Comparison of ENCODE assay signal across 8 cellular contexts in the genomic region with DNA sequence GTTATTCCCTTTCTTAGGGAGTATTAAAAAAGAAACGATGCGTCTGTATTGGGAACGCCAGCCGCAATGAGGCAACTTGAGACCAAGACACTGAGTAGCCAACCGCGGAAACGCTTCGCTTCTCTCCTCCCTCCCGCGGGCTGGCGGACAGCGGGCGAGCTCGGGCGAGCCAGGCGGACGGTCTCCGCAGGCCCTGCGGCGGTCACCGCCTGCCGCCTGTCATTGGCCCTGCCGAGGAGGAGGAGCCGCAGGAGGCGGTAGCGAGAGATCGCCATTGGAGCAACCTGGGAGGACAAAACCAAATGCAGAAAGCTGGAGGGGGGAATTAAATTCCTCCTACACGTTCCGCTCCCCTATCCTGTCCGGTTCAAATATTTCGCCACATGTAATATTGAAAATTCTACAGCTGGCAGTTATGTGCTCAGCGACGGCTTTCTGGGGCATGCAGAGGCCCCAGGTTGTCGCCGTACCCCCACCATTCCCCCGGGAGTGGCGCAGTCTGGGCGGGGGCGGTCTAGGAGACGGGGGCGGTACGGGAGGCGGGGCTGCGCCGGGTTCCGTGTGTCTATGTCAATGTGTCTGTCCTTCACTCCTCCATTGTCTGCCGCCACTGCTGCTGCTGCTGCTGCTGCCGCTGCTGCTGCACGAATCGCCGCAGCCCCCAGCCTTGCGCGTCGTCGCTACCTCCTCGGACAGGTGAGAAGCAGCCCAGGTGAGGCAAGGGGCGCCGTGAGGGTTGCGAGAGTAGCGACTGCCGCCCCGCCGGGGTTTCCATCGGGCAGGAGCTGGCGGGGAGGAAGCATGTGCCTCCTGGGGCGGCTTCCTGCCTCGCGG. TPM values are rescaled to one million over a fixed set of nuclear protein-coding genes. Genes with fewer than 3 reads are reported as not detected.
DNase-seq lines count a peak whose midpoint lies in the region; ATAC-seq, FAIRE-seq and TF ChIP-seq lines count a peak whose summit lies in the region.

Gene ANKMY2 (minus strand): TSS at position 162 of the 834 bp plus-strand sequence. CDS start 181 bp downstream, outside the sequence.
Gene BZW2 (plus strand): TSS at position 589 of the 834 bp plus-strand sequence. CDS start 19,263 bp downstream, outside the sequence.

- H3K4me2 ChIP-seq in HepG2 (ENCODE audit: low read depth, low read length), result peak within 1 kb of the TSS; percentile 79

- peak within 1 kb of the TSS; percentile 92 to 97 (median 94) for H3K4me3 ChIP-seq in HepG2 (replicated peaks in 1 of 3; ENCODE audit: insufficient read depth in 1 of 3, low read depth in 2 of 3, low read length in 3 of 3)

- H3K9ac ChIP-seq in HepG2 (ENCODE audit: insufficient read depth, low read depth, low read length), result peak within 1 kb of the TSS; percentile 82

- H2AFZ ChIP-seq in HepG2 (ENCODE audit: low read length), result peak within 1 kb of the TSS; percentile 89

- WGBS in HepG2 (ENCODE audit: low lambda C conversion rate), result 1% methylated on average over 16 of the region's 68 CpGs

- peaks cover 59% of the 10 kb centered on the region for H3K4me1 ChIP-seq in HepG2 (ENCODE audit: insufficient read depth, low read length)

- intact Hi-C loops in HepG2 (cut with micrococcal nuclease; ENCODE audit: unreplicated experiment), result loop anchor here (2.0 kb wide), 1 partner anchor 15 kb away; no protein-coding TSS in a partner anchor

- TF ChIP-seq RAD21 in HepG2 (CRISPR knock-in tag; IDR thresholded peaks at IDR 0.05), result no peak

- CTCF ChIA-PET in HepG2 (lab: Yijun Ruan, JAX; ENCODE audit: low intra/inter-chr PET ratio, low total read pairs), result no interaction called here

- POLR2A ChIA-PET in HepG2 (lab: Yijun Ruan, JAX), result interaction anchor here (0.7 to 1.8 kb wide), 9 partner anchors 9 to 225 kb away, joined by 3 to 8 read pairs (median 4); no protein-coding TSS in a partner anchor

- DNase-seq in NCI-H748 treated with DMSO at 0.1 percent for 48 hours (lab: John Stamatoyannopoulos, UW) (peak; percentile 84), dermis blood vessel endothelial cell (peak; percentile 97), HepG2 (ENCODE audit: low spot score) (peak; percentile 91)
- peak; percentile 89 to 91 for DNase-seq in activated CD4-positive, alpha-beta T cell treated with anti-CD3 and anti-CD28 coated beads, Interleukin-2, amount 50 U/mL, for 48 hours
- DNase-seq in stimulated activated CD4-positive, alpha-beta T cell treated with anti-CD3 and anti-CD28 coated beads, Interleukin-2, amount 100 ng/mL, for 48 hours, result peak; percentile 78 to 86

- no peaks in the 10 kb centered on the region; a peak in 2 of 5 replicates for H3K36me3 ChIP-seq in HepG2 (replicated peaks in 1 of 2; ENCODE audit: control insufficient read depth in 1 of 2, insufficient read depth in 2 of 2, low read length in 2 of 2)

- TF ChIP-seq EP300 in HepG2 (IDR thresholded peaks at IDR 0.05; ENCODE audit: low read depth in 2 of 2, low read length in 2 of 2) (no peak), HepG2 (CRISPR knock-in tag; IDR thresholded peaks at IDR 0.05; ENCODE audit: borderline replicate concordance) (no peak)

- no TSS peak for BruUV-seq in HepG2 (replicated peaks; lab: Mats Ljungman, UMichigan)

- peak; percentile 97 for ATAC-seq in GM19397 (IDR thresholded peaks at IDR 0.05; ENCODE audit: unreplicated experiment)
- peak; percentile 96 for ATAC-seq in HG03565 (IDR thresholded peaks at IDR 0.05; ENCODE audit: unreplicated experiment)
- ATAC-seq in HepG2, result peak; percentile 93

- TF ChIP-seq CTCF in C4-2B (conservative IDR thresholded peaks at IDR 0.05), result no peak
- TF ChIP-seq CTCF in HepG2 (CRISPR knock-in tag; IDR thresholded peaks at IDR 0.05), result no peak; the same call in 1 of the 2 replicates

- peaks cover 73% of the 10 kb centered on the region for H3K79me2 ChIP-seq in HepG2 (ENCODE audit: insufficient read depth, low read length)

- peaks cover 18% of the 10 kb centered on the region; the same call in 1 of the 2 replicates for H4K20me1 ChIP-seq in HepG2 (ENCODE audit: insufficient read depth, low read length)

- in situ Hi-C loops in HepG2 (cut with HindIII; ENCODE audit: extremely low pct_ligation_motif_present, low pct_unique_long_range_greater_than_20kb), result no loop called here

- H3K27ac ChIP-seq in C4-2B, result peak within 1 kb of the TSS; percentile 94
- peak within 1 kb of the TSS; percentile 86 for H3K27ac ChIP-seq in HepG2 (ENCODE audit: extremely low read length, insufficient read depth, low read length)

- H3K27me3 ChIP-seq in HepG2 (ENCODE audit: control insufficient read depth in 1 of 2, insufficient read depth in 2 of 2, low read length in 2 of 2), result no peaks in the 10 kb centered on the region; a peak in 1 of 5 replicates

- TF ChIP-seq POLR2A in HepG2 (IDR thresholded peaks at IDR 0.05; ENCODE audit: insufficient read depth in 1 of 2, low read depth in 2 of 2, low read length in 2 of 2), result peak; percentile 93 to 99

- H3K9me3 ChIP-seq in HepG2 (ENCODE audit: low read length), result no peaks in the 10 kb centered on the region

- peak; percentile 73 for FAIRE-seq in HepG2 (lab: Jason Lieb, UNC)

RNA-seq across cellular contexts. Expression of gene ANKMY2, which starts in this region (rescaled TPM):
- total RNA-seq in dermis blood vessel endothelial cell (14.6 and 16.3 TPM in 2 replicates), HepG2 (2016; rRNA removed; fragmentation: Illumina TruSeq; extraction: Trizol) (21.6 and 32.0 TPM in 2 replicates)
- 3.9 and 4.5 TPM in 2 replicates for total RNA-seq in HepG2 (2016; cell fraction: cytosol; rRNA removed; fragmentation: Illumina TruSeq; extraction: Trizol; ENCODE audit: low read depth)
- total RNA-seq in HepG2 (2016; cell fraction: insoluble cytoplasmic fraction; rRNA removed; fragmentation: Illumina TruSeq; extraction: Trizol), result 24.4 and 33.4 TPM in 2 replicates
- 7.4 and 9.7 TPM in 2 replicates for total RNA-seq in HepG2 (2016; cell fraction: membrane; rRNA removed; fragmentation: Illumina TruSeq; extraction: Trizol)
- total RNA-seq in HepG2 (2016; cell fraction: nucleus; rRNA removed; fragmentation: Illumina TruSeq; extraction: Trizol), result 21.8 and 22.0 TPM in 2 replicates
- polyA plus RNA-seq in HepG2 (2011; rRNA removed), result 11.1 and 12.2 TPM in 2 replicates
- polyA plus RNA-seq in HepG2 (2011; cell fraction: cytosol; rRNA removed), result 6.9 and 9.6 TPM in 2 replicates
- 15.2 and 29.4 TPM in 2 replicates for polyA plus RNA-seq in HepG2 (2011; cell fraction: nucleus; rRNA removed)
- polyA plus RNA-seq in HepG2 (2012), result 8.1 and 11.2 TPM in 2 replicates
- 2.0 and 2.3 TPM in 2 replicates for polyA plus RNA-seq in HepG2 (2016; cell fraction: cytosol; fragmentation: Illumina TruSeq; extraction: Trizol; ENCODE audit: low read depth)
- 24.1 and 25.7 TPM in 2 replicates for polyA plus RNA-seq in HepG2 (2016; cell fraction: insoluble cytoplasmic fraction; fragmentation: Illumina TruSeq; extraction: Trizol; ENCODE audit: low read depth)
- 3.7 and 4.4 TPM in 2 replicates for polyA plus RNA-seq in HepG2 (2016; cell fraction: membrane; fragmentation: Illumina TruSeq; extraction: Trizol; ENCODE audit: low read depth)
- 21.6 and 21.7 TPM in 2 replicates for polyA plus RNA-seq in HepG2 (2016; cell fraction: nucleus; fragmentation: Illumina TruSeq; extraction: Trizol; ENCODE audit: insufficient read depth, low read depth)
- 5.6 and 11.4 TPM in 2 replicates for polyA minus RNA-seq in HepG2 (2011; rRNA and poly(A)+ RNA removed; ENCODE audit: low replicate concordance)
- 5.4 and 6.8 TPM in 2 replicates for polyA minus RNA-seq in HepG2 (2011; cell fraction: cytosol; rRNA and poly(A)+ RNA removed)
- 25.9 and 29.4 TPM in 2 replicates for polyA minus RNA-seq in HepG2 (2011; cell fraction: nucleus; rRNA and poly(A)+ RNA removed)

RNA-seq across cellular contexts. Expression of gene BZW2, which starts in this region (rescaled TPM):
- total RNA-seq in dermis blood vessel endothelial cell, result 134 and 208 TPM in 2 replicates
- 95.2 and 111 TPM in 2 replicates for total RNA-seq in HepG2 (2016; rRNA removed; fragmentation: Illumina TruSeq; extraction: Trizol)
- total RNA-seq in HepG2 (2016; cell fraction: cytosol; rRNA removed; fragmentation: Illumina TruSeq; extraction: Trizol; ENCODE audit: low read depth), result 24.6 and 26.3 TPM in 2 replicates
- total RNA-seq in HepG2 (2016; cell fraction: insoluble cytoplasmic fraction; rRNA removed; fragmentation: Illumina TruSeq; extraction: Trizol), result 91.8 and 119 TPM in 2 replicates
- 43.6 and 54.1 TPM in 2 replicates for total RNA-seq in HepG2 (2016; cell fraction: membrane; rRNA removed; fragmentation: Illumina TruSeq; extraction: Trizol)
- total RNA-seq in HepG2 (2016; cell fraction: nucleus; rRNA removed; fragmentation: Illumina TruSeq; extraction: Trizol), result 59.6 and 61.1 TPM in 2 replicates
- polyA plus RNA-seq in HepG2 (2011; rRNA removed), result 18.9 and 21.8 TPM in 2 replicates
- polyA plus RNA-seq in HepG2 (2011; cell fraction: cytosol; rRNA removed), result 15.7 and 20.2 TPM in 2 replicates
- polyA plus RNA-seq in HepG2 (2011; cell fraction: nucleus; rRNA removed), result 10.2 and 13.5 TPM in 2 replicates
- 41.3 and 44.8 TPM in 2 replicates for polyA plus RNA-seq in HepG2 (2012)
- 18.9 and 19.3 TPM in 2 replicates for polyA plus RNA-seq in HepG2 (2016; cell fraction: cytosol; fragmentation: Illumina TruSeq; extraction: Trizol; ENCODE audit: low read depth)
- polyA plus RNA-seq in HepG2 (2016; cell fraction: insoluble cytoplasmic fraction; fragmentation: Illumina TruSeq; extraction: Trizol; ENCODE audit: low read depth), result 110 and 116 TPM in 2 replicates
- polyA plus RNA-seq in HepG2 (2016; cell fraction: membrane; fragmentation: Illumina TruSeq; extraction: Trizol; ENCODE audit: low read depth), result 35.7 and 40.4 TPM in 2 replicates
- 70.6 and 75.4 TPM in 2 replicates for polyA plus RNA-seq in HepG2 (2016; cell fraction: nucleus; fragmentation: Illumina TruSeq; extraction: Trizol; ENCODE audit: insufficient read depth, low read depth)
- 13.7 and 46.5 TPM in 2 replicates for polyA minus RNA-seq in HepG2 (2011; rRNA and poly(A)+ RNA removed; ENCODE audit: low replicate concordance)
- polyA minus RNA-seq in HepG2 (2011; cell fraction: cytosol; rRNA and poly(A)+ RNA removed), result 18.9 and 20.9 TPM in 2 replicates
- 16.3 and 16.4 TPM in 2 replicates for polyA minus RNA-seq in HepG2 (2011; cell fraction: nucleus; rRNA and poly(A)+ RNA removed)

Comparison
In these comparisons a context has a peak if more than half of its experiments do, and no peak if none do; other contexts are left out.
1. Peak in every context shown above with its lines: DNase-seq, ATAC-seq, H3K4me3 ChIP-seq and H3K27ac ChIP-seq.